ENCODE assay signal across 12 cellular contexts in the genomic region with DNA sequence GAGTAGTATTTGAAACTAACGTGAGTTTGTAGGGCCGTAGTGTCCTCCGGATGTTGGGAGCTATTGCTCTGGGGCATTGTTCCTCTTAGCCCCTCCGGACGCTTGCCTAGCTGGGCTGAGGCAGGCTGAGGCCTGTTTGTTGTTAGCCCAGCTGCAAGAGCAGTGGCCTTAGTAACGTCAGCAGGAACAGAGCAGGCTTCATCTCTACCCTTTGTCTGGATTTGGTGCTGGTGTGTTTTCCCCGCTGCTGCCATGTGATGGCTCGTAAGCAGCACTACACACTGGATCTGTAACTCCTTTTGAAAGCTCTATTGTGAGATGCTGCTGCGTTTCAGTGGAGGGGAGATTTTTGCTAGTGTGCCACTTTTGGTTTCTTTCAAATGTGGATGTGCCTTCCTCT. TPM values are rescaled to one million over a fixed set of nuclear protein-coding genes. Genes with fewer than 3 reads are reported as not detected.
A peak's percentile ranks its signal among the peaks of the same experiment; 100 is the strongest.
DNase-seq lines count a peak whose midpoint lies in the region; FAIRE-seq and TF ChIP-seq lines count a peak whose summit lies in the region.
"Had no signal": no experiment of that assay in that cellular context is flagged by ENCODE, and none has a peak within 500 bp of the region (broad histone marks: within the 10 kb centered on the region; RNA-seq: fewer than 3 reads in every experiment).

No MANE protein-coding gene starts in this region.

- H3K18ac ChIP-seq in H9 (ENCODE audit: insufficient read length, low read depth, low read length): peak overlapping the region; percentile 66

- no peak overlapping the region for H2BK15ac ChIP-seq in H9 (ENCODE audit: low read depth, low read length)

- no CpG with 5 or more reads among the region's 9 CpGs for WGBS in H9 (ENCODE audit: extremely low coverage, insufficient read length, low lambda C conversion rate)

- CTCF ChIA-PET in CD8-positive, alpha-beta memory T cell (lab: Charles Lee): no interaction called here

- H3K9me2 ChIP-seq in MM.1S (replicated peaks; ENCODE audit: insufficient read depth, low read length): no peaks in the 10 kb centered on the region

- no peak overlapping the region for H3K9ac ChIP-seq in H9 (ENCODE audit: extremely low read depth, insufficient read length, low read length)
- H3K9ac ChIP-seq in MM.1S (ENCODE audit: low read length): no peak overlapping the region

- no peaks in the 10 kb centered on the region for H3K27me3 ChIP-seq in H9 (ENCODE audit: insufficient read depth, low read length)
- H3K27me3 ChIP-seq in neuron (ENCODE audit: insufficient read depth, low read length): no peaks in the 10 kb centered on the region
- H3K27me3 ChIP-seq in MM.1S (replicated peaks; ENCODE audit: insufficient read depth, low read length): no peaks in the 10 kb centered on the region
- no peaks in the 10 kb centered on the region for H3K27me3 ChIP-seq in CD8-positive, alpha-beta memory T cell (ENCODE audit: insufficient read depth, low read length, poor library complexity, severe bottlenecking)
- H3K27me3 ChIP-seq: SJSA1, transverse colon had no signal

- no peak for TF ChIP-seq CTCF in H9 (conservative IDR thresholded peaks at IDR 0.05)
- no peak for TF ChIP-seq CTCF in fibroblast of pulmonary artery (IDR thresholded peaks at IDR 0.05; ENCODE audit: low read length, missing control alignments)
- no peak for TF ChIP-seq CTCF in MM.1S (IDR thresholded peaks at IDR 0.05; ENCODE audit: low read length)

- H3K4me1 ChIP-seq in H9 (ENCODE audit: insufficient read depth, low read length) (peaks cover 6% of the 10 kb centered on the region), neuron (ENCODE audit: insufficient read depth, low read length) (peaks cover 11% of the 10 kb centered on the region), MM.1S (ENCODE audit: low read length) (no peaks in the 10 kb centered on the region)
- no peaks in the 10 kb centered on the region for H3K4me1 ChIP-seq in CD8-positive, alpha-beta memory T cell (ENCODE audit: insufficient read depth, low read length)
- H3K4me1 ChIP-seq: SJSA1, transverse colon had no signal

- H4K91ac ChIP-seq in H9 (ENCODE audit: insufficient read length, low read depth, low read length): no peak overlapping the region

- POLR2A ChIA-PET in CD8-positive, alpha-beta memory T cell (lab: Charles Lee): no interaction called here

- H3K4ac ChIP-seq in H9 (ENCODE audit: low read depth, low read length): no peak overlapping the region

- no peaks in the 10 kb centered on the region for H4K20me1 ChIP-seq in H9 (ENCODE audit: control insufficient read depth, insufficient read depth, insufficient read length)
- no peaks in the 10 kb centered on the region for H4K20me1 ChIP-seq in MM.1S (ENCODE audit: insufficient read depth, low read length)

- no peak overlapping the region for H3K4me2 ChIP-seq in H9 (ENCODE audit: insufficient read depth, insufficient read length, low read length)
- H3K4me2 ChIP-seq in MM.1S (ENCODE audit: low read depth, low read length): no peak overlapping the region

- no peak for FAIRE-seq in GM19239 (lab: Jason Lieb, UNC)

- H3K4me3 Mint-ChIP-seq in H9: no peak overlapping the region
- no peak overlapping the region for H3K4me3 Mint-ChIP-seq in CD8-positive, alpha-beta memory T cell
- H3K4me3 Mint-ChIP-seq: central memory CD8-positive, alpha-beta T cell; IgD-negative memory B cell had no signal

- no peak overlapping the region for H3T11ph ChIP-seq in H9 (ENCODE audit: low read length)

- no peak overlapping the region for H3K27ac ChIP-seq in H9 (ENCODE audit: insufficient read length, low read depth, low read length)
- no peak overlapping the region for H3K27ac ChIP-seq in MM.1S (ENCODE audit: low read length)
- H3K27ac ChIP-seq in CD8-positive, alpha-beta memory T cell (ENCODE audit: low read depth, low read length): no peak overlapping the region
- H3K27ac ChIP-seq: SJSA1 had no signal

- H3K9me3 Mint-ChIP-seq in H9: peaks cover 0 to 3% of the 10 kb centered on the region in 2 experiments; a peak in 2 of 5 replicates
- peaks cover 0 to 9% (median 0%) of the 10 kb centered on the region in 5 donors for H3K9me3 Mint-ChIP-seq in CD8-positive, alpha-beta memory T cell
- H3K9me3 Mint-ChIP-seq: central memory CD8-positive, alpha-beta T cell had no signal

- DNase-seq in H9: peak; percentile 64
- DNase-seq in RPMI7951 (ENCODE audit: low read depth): peak; percentile 17
- peak; percentile 11 for DNase-seq in fibroblast of pulmonary artery (ENCODE audit: low read depth)
- no peak for DNase-seq in MM.1S
- no peak for DNase-seq in CD8-positive, alpha-beta memory T cell
- DNase-seq in SW480 (ENCODE audit: low spot score): no peak
- DNase-seq in GM19239 (ENCODE audit: insufficient read length, low spot score): no peak
- DNase-seq: transverse colon had no signal

- H3K23me2 ChIP-seq in H9 (ENCODE audit: insufficient read length, low read depth, low read length, poor library complexity, severe bottlenecking): no peaks in the 10 kb centered on the region

- H3K27ac Mint-ChIP-seq in H9: peak overlapping the region; percentile 81 to 86 (median 84)
- no peak overlapping the region for H3K27ac Mint-ChIP-seq in CD8-positive, alpha-beta memory T cell
- H3K27ac Mint-ChIP-seq: IgD-negative memory B cell had no signal

- no peak overlapping the region for H2AK5ac ChIP-seq in H9 (ENCODE audit: insufficient read length, low read length)

- H4K5ac ChIP-seq in H9 (ENCODE audit: insufficient read length, low read depth, low read length): no peak overlapping the region

- no peak overlapping the region for H4K8ac ChIP-seq in H9 (replicated peaks; ENCODE audit: insufficient read length, low read depth, low read length)

- H3K36me3 Mint-ChIP-seq in H9 (ENCODE audit: insufficient read depth in 1 of 3, low read depth in 3 of 3): peaks cover 0 to 4% (median 3%) of the 10 kb centered on the region in 3 experiments; a peak in 3 of 7 replicates
- peaks cover 0 to 2% (median 0%) of the 10 kb centered on the region in 3 donors for H3K36me3 Mint-ChIP-seq in CD8-positive, alpha-beta memory T cell

- peaks cover 20 to 24% of the 10 kb centered on the region in 2 experiments for H3K4me1 Mint-ChIP-seq in H9
- peaks cover 2 to 15% (median 9%) of the 10 kb centered on the region in 3 donors for H3K4me1 Mint-ChIP-seq in CD8-positive, alpha-beta memory T cell

- H3K9me3 ChIP-seq in H9 (ENCODE audit: control insufficient read depth, low read depth, low read length): no peaks in the 10 kb centered on the region
- no peaks in the 10 kb centered on the region for H3K9me3 ChIP-seq in neuron (ENCODE audit: low read length)
- H3K9me3 ChIP-seq in MM.1S (replicated peaks; ENCODE audit: insufficient read depth, low read length): no peaks in the 10 kb centered on the region
- no peaks in the 10 kb centered on the region for H3K9me3 ChIP-seq in CD8-positive, alpha-beta memory T cell (ENCODE audit: low read length)
- H3K9me3 ChIP-seq: SJSA1, transverse colon had no signal

- H2BK12ac ChIP-seq in H9 (ENCODE audit: insufficient read length, low read depth, low read length): no peak overlapping the region

- no peak overlapping the region for H3K4me3 ChIP-seq in fibroblast of pulmonary artery (replicated peaks; ENCODE audit: low read depth, low read length)
- H3K4me3 ChIP-seq in neuron (ENCODE audit: low read length): peak overlapping the region; percentile 30
- H3K4me3 ChIP-seq in MM.1S (ENCODE audit: low read length): no peak overlapping the region
- no peak overlapping the region for H3K4me3 ChIP-seq in CD8-positive, alpha-beta memory T cell (ENCODE audit: low read length)
- H3K4me3 ChIP-seq: SJSA1, transverse colon had no signal

- H2BK20ac ChIP-seq in H9 (ENCODE audit: low read depth, low read length, poor library complexity, severe bottlenecking): no peak overlapping the region

- H3K56ac ChIP-seq in H9 (ENCODE audit: insufficient read length, low read depth, low read length): no peak overlapping the region

- H3K36me3 ChIP-seq in neuron (ENCODE audit: insufficient read depth, low read length): no peaks in the 10 kb centered on the region
- H3K36me3 ChIP-seq in MM.1S (replicated peaks; ENCODE audit: insufficient read depth, low read length): no peaks in the 10 kb centered on the region
- no peaks in the 10 kb centered on the region for H3K36me3 ChIP-seq in CD8-positive, alpha-beta memory T cell (ENCODE audit: insufficient read depth, low read length)
- H3K36me3 ChIP-seq: SJSA1, transverse colon had no signal

- no peaks in the 10 kb centered on the region for H3K27me3 Mint-ChIP-seq in H9 (ENCODE audit: low read depth)
- H3K27me3 Mint-ChIP-seq in CD8-positive, alpha-beta memory T cell: peaks cover 6 to 13% of the 10 kb centered on the region in 2 donors
- H3K27me3 Mint-ChIP-seq: IgD-negative memory B cell had no signal

- H2BK120ac ChIP-seq in H9 (ENCODE audit: low read depth, low read length, poor library complexity, severe bottlenecking): no peak overlapping the region

- H3F3A ChIP-seq in MM.1S (ENCODE audit: insufficient read depth, low read length): no peaks in the 10 kb centered on the region

- H3K79me2 ChIP-seq in H9 (ENCODE audit: insufficient read depth, low read length): no peaks in the 10 kb centered on the region
- H3K79me2 ChIP-seq in MM.1S (ENCODE audit: low read length): no peaks in the 10 kb centered on the region

- H3K14ac ChIP-seq in H9 (ENCODE audit: insufficient read depth, low read length): peak overlapping the region; percentile 28; the same call in 1 of the 2 replicates

- no peak overlapping the region for H2BK5ac ChIP-seq in H9 (ENCODE audit: insufficient read length, low read length)

- peak overlapping the region; percentile 5 for H2AFZ ChIP-seq in H9 (ENCODE audit: low read length)
- peak overlapping the region; percentile 11 for H2AFZ ChIP-seq in neuron (ENCODE audit: low read depth, low read length)
- H2AFZ ChIP-seq in MM.1S (ENCODE audit: low read length): no peak overlapping the region

- no peak overlapping the region for H3K23ac ChIP-seq in H9 (ENCODE audit: insufficient read length, low read depth, low read length)

- H3K79me1 ChIP-seq in H9 (ENCODE audit: insufficient read depth, low read depth, low read length, poor library complexity, severe bottlenecking): no peaks in the 10 kb centered on the region

RNA-seq across cellular contexts. Expression of gene DNM3, which starts 57.7 kb away (rescaled TPM):
- 2.7 and 3.3 TPM in 2 replicates for total RNA-seq in H9 (2021)
- 1.7 and 4.1 TPM in 2 replicates for total RNA-seq in RPMI7951 (2014; rRNA removed; shearing (Covaris generic))
- total RNA-seq in CD8-positive, alpha-beta memory T cell: under 1 TPM; 0.59 to 0.64 TPM
- 0.29 TPM for polyA plus RNA-seq in CD8-positive, alpha-beta memory T cell

Comparison
In these comparisons a context has a peak if more than half of its experiments do, and no peak if none do; other contexts are left out.
1. DNase-seq: peak in H9 (single experiment), RPMI7951 (single experiment) and fibroblast of pulmonary artery (single experiment); none in MM.1S (single experiment), CD8-positive, alpha-beta memory T cell (0 of 5), SW480 (single experiment) and GM19239 (single experiment).
2. H3K27ac Mint-ChIP-seq: peak in H9 (3 of 3); none in CD8-positive, alpha-beta memory T cell (0 of 8).